14 cellular contexts compared by ENCODE assay signal in genomic region chr4:159400782-159401712, GRCh38.
DNase-seq lines count a peak whose midpoint lies in the region; ATAC-seq, FAIRE-seq and TF ChIP-seq lines count a peak whose summit lies in the region.
"Had no signal": no experiment of that assay in that cellular context is flagged by ENCODE, and none has a peak within 500 bp of the region (broad histone marks: within the 10 kb centered on the region; RNA-seq: fewer than 3 reads in every experiment).

No MANE protein-coding gene starts in this region.

- H3K36me3 Mint-ChIP-seq in astrocyte (ENCODE audit: low read depth, unreplicated experiment) (no peaks in the 10 kb centered on the region), immature natural killer cell (no peaks in the 10 kb centered on the region)

- H3K9me3 ChIP-seq in astrocyte (ENCODE audit: insufficient read depth, low read depth, low read length), result no peaks in the 10 kb centered on the region

- no peak for DNase-seq in stimulated activated naive CD8-positive, alpha-beta T cell treated with anti-CD3 and anti-CD28 coated beads, Interleukin-15, amount 100 ng/mL, for 72 hours
- DNase-seq in stimulated activated naive CD8-positive, alpha-beta T cell treated with anti-CD3 and anti-CD28 coated beads, Interleukin-15, Interleukin-2, amounts not matched to agents 100 U/mL and 50 U/mL, for 24 hours, result no peak
- DNase-seq in astrocyte (ENCODE audit: low read depth) (no peak), left kidney (ENCODE audit: low read depth, low spot score) (peak; percentile 56), ACHN (no peak), immature natural killer cell (no peak)
- DNase-seq in stimulated activated CD4-positive, alpha-beta T cell treated with anti-CD3 and anti-CD28 coated beads, Interleukin-2, amount 100 ng/mL, for 48 hours, result no peak
- DNase-seq: activated B cell treated with CpG ODN at 0.5 μM for 24 hours; activated effector memory CD4-positive, alpha-beta T cell treated with Interleukin-2 at 50 U/mL for 16 hours; left colon had no signal

- H2AFZ ChIP-seq in astrocyte (ENCODE audit: low read depth, low read length), result peak overlapping the region; percentile 30

- no peaks in the 10 kb centered on the region for H3K27me3 ChIP-seq in astrocyte (ENCODE audit: insufficient read depth, low read length)

- no peaks in the 10 kb centered on the region for H4K20me1 ChIP-seq in astrocyte (ENCODE audit: insufficient read depth, low read length)

- H3K4me2 ChIP-seq in astrocyte (ENCODE audit: low read length), result peak overlapping the region; percentile 50
- H3K4me2 ChIP-seq: KMS-11 had no signal

- no peak overlapping the region for H3K27ac Mint-ChIP-seq in stimulated activated naive CD8-positive, alpha-beta T cell treated with anti-CD3 and anti-CD28 coated beads, Interleukin-15, amount 100 ng/mL, for 72 hours
- H3K27ac Mint-ChIP-seq in astrocyte (ENCODE audit: unreplicated experiment), result peak overlapping the region; percentile 100
- H3K27ac Mint-ChIP-seq in immature natural killer cell, result no peak overlapping the region
- H3K27ac Mint-ChIP-seq: activated B cell treated with CpG ODN at 0.5 μM for 24 hours had no signal

- H3K27me3 Mint-ChIP-seq in stimulated activated naive CD8-positive, alpha-beta T cell treated with anti-CD3 and anti-CD28 coated beads, Interleukin-15, amount 100 ng/mL, for 72 hours, result peaks cover 27% of the 10 kb centered on the region
- H3K27me3 Mint-ChIP-seq in astrocyte (ENCODE audit: low read depth, unreplicated experiment), result no peaks in the 10 kb centered on the region
- H3K27me3 Mint-ChIP-seq in immature natural killer cell (ENCODE audit: low read depth in 3 of 3), result peaks cover 0 to 13% (median 2%) of the 10 kb centered on the region in 3 donors

- peaks cover 5% of the 10 kb centered on the region for H3K4me1 Mint-ChIP-seq in stimulated activated naive CD8-positive, alpha-beta T cell treated with anti-CD3 and anti-CD28 coated beads, Interleukin-15, amount 100 ng/mL, for 72 hours
- peaks cover 31% of the 10 kb centered on the region for H3K4me1 Mint-ChIP-seq in astrocyte (ENCODE audit: low read depth, unreplicated experiment)
- H3K4me1 Mint-ChIP-seq in immature natural killer cell, result no peaks in the 10 kb centered on the region
- H3K4me1 Mint-ChIP-seq: activated B cell treated with CpG ODN at 0.5 μM for 24 hours had no signal

- in situ Hi-C loops in ACHN (cut with HindIII; ENCODE audit: low pct_ligation_motif_present, low pct_unique_long_range_greater_than_20kb, low sequenced_read_pairs), result no loop called here

- no peak overlapping the region for H3K4me3 Mint-ChIP-seq in stimulated activated naive CD8-positive, alpha-beta T cell treated with anti-CD3 and anti-CD28 coated beads, Interleukin-15, amount 100 ng/mL, for 72 hours
- H3K4me3 Mint-ChIP-seq in astrocyte (ENCODE audit: unreplicated experiment) (no peak overlapping the region), immature natural killer cell (no peak overlapping the region)
- H3K4me3 Mint-ChIP-seq: activated B cell treated with CpG ODN at 0.5 μM for 24 hours had no signal

- peak; percentile 26 for ATAC-seq in stimulated activated naive CD8-positive, alpha-beta T cell treated with anti-CD3 and anti-CD28 coated beads, Interleukin-15, amount 100 ng/mL, for 72 hours
- ATAC-seq in stimulated activated naive CD8-positive, alpha-beta T cell treated with anti-CD3 and anti-CD28 coated beads, Interleukin-15, Interleukin-2, amounts not matched to agents 100 U/mL and 50 U/mL, for 24 hours, result no peak
- ATAC-seq in GM21825 (IDR thresholded peaks at IDR 0.05; ENCODE audit: unreplicated experiment), result no peak
- ATAC-seq: left colon had no signal

- TF ChIP-seq CTCF in astrocyte (IDR thresholded peaks at IDR 0.05; ENCODE audit: insufficient read depth, low read depth, low read length), result no peak

- no peaks in the 10 kb centered on the region for H3K36me3 ChIP-seq in astrocyte (ENCODE audit: insufficient read depth, low read length)

- no peaks in the 10 kb centered on the region for H3K79me2 ChIP-seq in astrocyte (ENCODE audit: insufficient read depth, low read length)

- H3K9me3 Mint-ChIP-seq in stimulated activated naive CD8-positive, alpha-beta T cell treated with anti-CD3 and anti-CD28 coated beads, Interleukin-15, amount 100 ng/mL, for 72 hours, result no peaks in the 10 kb centered on the region
- H3K9me3 Mint-ChIP-seq in astrocyte (ENCODE audit: unreplicated experiment), result peaks cover 3% of the 10 kb centered on the region
- no peaks in the 10 kb centered on the region for H3K9me3 Mint-ChIP-seq in immature natural killer cell
- H3K9me3 Mint-ChIP-seq: activated B cell treated with CpG ODN at 0.5 μM for 24 hours had no signal

- H3K4me3 ChIP-seq in astrocyte (ENCODE audit: insufficient read depth, low read depth, low read length), result no peak overlapping the region
- H3K4me3 ChIP-seq: skin epidermis had no signal

- peak overlapping the region; percentile 95 for H3K27ac ChIP-seq in astrocyte (ENCODE audit: low read depth, low read length)
- H3K27ac ChIP-seq: C4-2B, KMS-11 had no signal

- peak overlapping the region; percentile 71 for H3K9ac ChIP-seq in astrocyte (ENCODE audit: low read length)
- H3K9ac ChIP-seq: KMS-11 had no signal

- no peak for FAIRE-seq in astrocyte (lab: Jason Lieb, UNC)

- H3K4me1 ChIP-seq in astrocyte (ENCODE audit: insufficient read depth, low read length), result peaks cover 35% of the 10 kb centered on the region
